22 cellular contexts compared by ENCODE assay signal in genomic region chr1:229621663-229622062, GRCh38. TPM values are rescaled to one million over a fixed set of nuclear protein-coding genes. Genes with fewer than 3 reads are reported as not detected.
DNase-seq lines count a peak whose midpoint lies in the region; ATAC-seq and TF ChIP-seq lines count a peak whose summit lies in the region.
"Had no signal": no experiment of that assay in that cellular context is flagged by ENCODE, and none has a peak within 500 bp of the region (broad histone marks: within the 10 kb centered on the region; RNA-seq: fewer than 3 reads in every experiment).

No MANE protein-coding gene starts in this region.

- no peak for TF ChIP-seq POLR2A in body of pancreas (IDR thresholded peaks at IDR 0.05)

- no peak overlapping the region for H3K27ac ChIP-seq in body of pancreas
- H3K27ac ChIP-seq: C4-2B, HL-60, SJSA1 had no signal

- H3K4me1 ChIP-seq in body of pancreas: peaks cover 18% of the 10 kb centered on the region

- no peaks in the 10 kb centered on the region for H3K36me3 ChIP-seq in body of pancreas (replicated peaks in 1 of 2; ENCODE audit: insufficient read depth in 1 of 2, low read depth in 2 of 2)

- intact Hi-C loops in body of pancreas (cut with DNase I): loop anchor here (10.0 kb wide), 1 partner anchor 57 kb away; no protein-coding TSS in a partner anchor

- H3K4me1 Mint-ChIP-seq in HFFc6 (ENCODE audit: low read depth): peaks cover 67% of the 10 kb centered on the region

- H3K36me3 Mint-ChIP-seq in HFFc6 (ENCODE audit: low read depth): no peaks in the 10 kb centered on the region; the same call in 1 of the 2 replicates

- ATAC-seq in SK-N-SH treated with all-trans-retinoic acid at 6 μM for 48 hours (no peak), body of pancreas (no peak)
- ATAC-seq: PC-3 had no signal

- WGBS in body of pancreas, 2 donors: 92 to 94% methylated on average over 2 of the region's 2 CpGs

- H3K4me3 Mint-ChIP-seq in HFFc6: peak overlapping the region; percentile 2; the same call in 1 of the 2 replicates

- H3K9me3 ChIP-seq in body of pancreas: no peaks in the 10 kb centered on the region

- H3K27me3 ChIP-seq in body of pancreas: no peaks in the 10 kb centered on the region
- H3K27me3 ChIP-seq: SJSA1 had no signal

- H3K9me3 Mint-ChIP-seq in HFFc6: no peaks in the 10 kb centered on the region

- TF ChIP-seq CTCF in HFFc6 (IDR thresholded peaks at IDR 0.05): no peak
- no peak for TF ChIP-seq CTCF in epithelial cell of esophagus (IDR thresholded peaks at IDR 0.05; ENCODE audit: insufficient read depth, low read depth, low read length, missing control alignments)
- TF ChIP-seq CTCF in body of pancreas (IDR thresholded peaks at IDR 0.05): no peak

- DNase-seq in HFFc6: peak; percentile 12
- DNase-seq in epithelial cell of esophagus (ENCODE audit: low read depth): peak; percentile 13
- no peak for DNase-seq in NCI-H1436 treated with DMSO at 0.1 percent for 48 hours (lab: John Stamatoyannopoulos, UW)
- no peak for DNase-seq in retina
- DNase-seq in body of pancreas: no peak
- DNase-seq in NCI-H146 treated with DMSO at 0.1 percent for 48 hours (lab: John Stamatoyannopoulos, UW; ENCODE audit: unreplicated experiment): no peak
- DNase-seq: ACHN, AML-193, DMS79, H7, Kasumi-1, NCI-H1105 treated with DMSO at 0.1 percent for 48 hours, NCI-H187, NCI-H2227 treated with DMSO at 0.1 percent for 48 hours, NCI-H510A treated with DMSO at 0.1 percent for 48 hours, NCI-H82, PC-3, SW 1271 had no signal

- H3K27ac Mint-ChIP-seq in HFFc6: no peak overlapping the region

- H3K27me3 Mint-ChIP-seq in HFFc6 (ENCODE audit: insufficient read depth): no peaks in the 10 kb centered on the region

- H3K4me3 ChIP-seq in epithelial cell of esophagus (ENCODE audit: low read length) (no peak overlapping the region), body of pancreas (no peak overlapping the region)
- H3K4me3 ChIP-seq: SJSA1 had no signal

TF ChIP-seq in SK-N-SH treated with all-trans-retinoic acid at 6 μM for 48 hours, 23 proteins besides CTCF, POLR2A, EP300 and RAD21:
- TF ChIP-seq TOX (CRISPR knock-in tag; IDR thresholded peaks at IDR 0.05; ENCODE audit: borderline replicate concordance): 0 out of 2 replicates have a peak, but pooled peaks have one; percentile 37
- no peak for TF ChIP-seq PATZ1 (CRISPR knock-in tag; IDR thresholded peaks at IDR 0.05; ENCODE audit: borderline replicate concordance)
- no peak for TF ChIP-seq PPARA (CRISPR knock-in tag; IDR thresholded peaks at IDR 0.05; ENCODE audit: borderline replicate concordance)
- TF ChIP-seq ZNF565 (CRISPR knock-in tag; conservative IDR thresholded peaks at IDR 0.05; ENCODE audit: low read depth): no peak
- TF ChIP-seq ZNF8 (CRISPR knock-in tag; IDR thresholded peaks at IDR 0.05): no peak
- no peak for TF ChIP-seq BACH2 (CRISPR knock-in tag; IDR thresholded peaks at IDR 0.05; ENCODE audit: borderline replicate concordance)
TF ChIP-seq in SK-N-SH treated with all-trans-retinoic acid at 6 μM for 48 hours: peak in this region for 1.

RNA-seq across cellular contexts. Expression of gene TAF5L, which starts 4.3 kb away (rescaled TPM):
- total RNA-seq in HFFc6 (2021; fragmentation: NEBNext Ultra II Directional; extraction: Animal tissue kit (Norgen Biotek cat#: 25700)): 10 to 100 TPM; 17.6 to 20.7 (median 20.3) TPM
- total RNA-seq in body of pancreas: 1 to 10 TPM; 4.6 to 6.2 TPM

RNA-seq across cellular contexts. Expression of gene URB2, which starts 4.4 kb away (rescaled TPM):
- total RNA-seq in HFFc6 (2021; fragmentation: NEBNext Ultra II Directional; extraction: Animal tissue kit (Norgen Biotek cat#: 25700)): 10 to 100 TPM in 3 of 6 experiments, 1 to 10 TPM in 3; 8.8 to 12.6 (median 9.8) TPM
- 1 to 10 TPM; 4.2 to 8.2 TPM for total RNA-seq in body of pancreas

Comparison
In these comparisons a context has a peak if more than half of its experiments do, and no peak if none do; other contexts are left out.
1. DNase-seq: peak in HFFc6 (single experiment) and epithelial cell of esophagus (single experiment); none in NCI-H1436 treated with DMSO at 0.1 percent for 48 hours (single experiment), retina (single experiment), body of pancreas (0 of 4) and NCI-H146 treated with DMSO at 0.1 percent for 48 hours (single experiment).